Comparison of ENCODE assay signal across 20 cellular contexts in the genomic region with DNA sequence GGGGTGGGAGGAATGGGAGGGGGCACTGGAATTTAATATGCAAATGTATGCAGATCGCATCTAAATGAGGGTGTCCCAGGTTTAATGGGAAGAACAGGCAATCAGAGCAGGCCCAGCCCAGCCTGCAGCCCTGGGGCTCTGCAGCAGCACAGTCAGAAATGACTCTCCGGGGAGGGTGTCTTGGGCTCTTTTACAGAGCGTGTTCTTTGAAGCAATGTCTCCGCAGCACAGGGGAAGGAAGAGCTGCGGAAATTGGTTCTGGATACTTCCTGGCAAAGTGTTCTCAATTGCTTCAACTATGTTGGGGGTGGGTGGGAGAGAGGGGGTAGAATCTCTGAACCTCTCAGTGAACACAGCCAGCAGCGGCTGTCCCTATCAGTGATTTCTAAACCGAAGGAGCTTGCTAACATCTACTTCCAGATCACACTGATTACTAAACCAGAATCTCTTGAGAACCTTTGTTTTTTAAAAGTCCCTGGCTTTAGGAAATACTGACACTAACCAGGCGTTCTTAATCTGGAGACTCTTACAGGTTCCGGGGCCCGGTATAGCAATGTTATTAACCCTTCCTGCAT. TPM values are rescaled to one million over a fixed set of nuclear protein-coding genes. Genes with fewer than 3 reads are reported as not detected.
DNase-seq lines count a peak whose midpoint lies in the region; ATAC-seq, FAIRE-seq and TF ChIP-seq lines count a peak whose summit lies in the region.
"Had no signal": no experiment of that assay in that cellular context is flagged by ENCODE, and none has a peak within 500 bp of the region (broad histone marks: within the 10 kb centered on the region; RNA-seq: fewer than 3 reads in every experiment).

No MANE protein-coding gene starts in this region.

- no peaks in the 10 kb centered on the region for H3K27me3 Mint-ChIP-seq in activated CD4-positive, alpha-beta T cell treated with anti-CD3 and anti-CD28 coated beads for 36 hours
- H3K27me3 Mint-ChIP-seq in nephron progenitor cell (ENCODE audit: low read depth, poor library complexity), result peaks cover 23% of the 10 kb centered on the region

- in situ Hi-C loops in GM12878 (cut with MboI), result no loop called here

- H3K27ac Mint-ChIP-seq in activated CD4-positive, alpha-beta T cell treated with anti-CD3 and anti-CD28 coated beads for 36 hours, result no peak overlapping the region
- peak overlapping the region; percentile 37 for H3K27ac Mint-ChIP-seq in nephron progenitor cell
- H3K27ac Mint-ChIP-seq: progenitor cell of endocrine pancreas had no signal

- SMC1A ChIA-PET in GM12878 (lab: Charles Lee; ENCODE audit: uncharacterized antibody, unreplicated experiment), result no interaction called here

- TF ChIP-seq CTCF in GM12878 (IDR thresholded peaks at IDR 0.05 in 2 of 3, conservative IDR thresholded peaks at IDR 0.05 in 1 of 3; ENCODE audit: control insufficient read depth in 2 of 3, extremely low read depth in 1 of 3, insufficient read depth in 1 of 3, low read depth in 3 of 3, low read length in 3 of 3) (no peak), nephron progenitor cell (IDR thresholded peaks at IDR 0.05) (no peak)

- no peaks in the 10 kb centered on the region for H4K20me1 ChIP-seq in GM12878 (ENCODE audit: control insufficient read depth, insufficient read depth)

- BruUV-seq in GM12878 (replicated peaks; lab: Mats Ljungman, UMichigan), result no TSS peak

- no peaks in the 10 kb centered on the region for H3K9me3 ChIP-seq in GM12878 (replicated peaks; ENCODE audit: control insufficient read depth, insufficient read depth, low read length)
- H3K9me3 ChIP-seq: Caco-2, mucosa of descending colon had no signal

- H3K36me3 Mint-ChIP-seq in activated CD4-positive, alpha-beta T cell treated with anti-CD3 and anti-CD28 coated beads for 36 hours (ENCODE audit: low read depth), result no peaks in the 10 kb centered on the region
- H3K36me3 Mint-ChIP-seq in nephron progenitor cell (ENCODE audit: low read depth), result no peaks in the 10 kb centered on the region

- H3K4me1 ChIP-seq in GM12878 (ENCODE audit: control insufficient read depth, insufficient read depth, low read length), result peaks cover 26% of the 10 kb centered on the region
- H3K4me1 ChIP-seq: Caco-2 had no signal

- intact Hi-C loops in activated CD4-positive, alpha-beta T cell treated with anti-CD3 and anti-CD28 coated beads for 36 hours (cut with DNase I, micrococcal nuclease), result loop anchor here in 1 of 2 experiments (1.0 kb wide), 1 partner anchor 10 kb away; no protein-coding TSS in a partner anchor
- intact Hi-C loops in GM12878 (cut with micrococcal nuclease; ENCODE audit: unreplicated experiment), result no loop called here

- ATAC-seq in activated CD4-positive, alpha-beta T cell treated with anti-CD3 and anti-CD28 coated beads for 36 hours, result peak; percentile 70
- ATAC-seq in GM12878 (peak; percentile 39; the same call in 1 of the 3 replicates), HG02610 (IDR thresholded peaks at IDR 0.05; ENCODE audit: unreplicated experiment) (no peak)
- ATAC-seq: esophagus mucosa, mucosa of descending colon had no signal

- no peaks in the 10 kb centered on the region for H3K79me2 ChIP-seq in GM12878 (ENCODE audit: control insufficient read depth, insufficient read depth, low read length)

- POLR2A ChIA-PET in activated CD4-positive, alpha-beta T cell treated with anti-CD3 and anti-CD28 coated beads for 36 hours (lab: Charles Lee), result no interaction called here
- POLR2A ChIA-PET in GM12878 (lab: Charles Lee), result no interaction called here

- H3K4me3 ChIP-seq in GM12878, result no peak overlapping the region
- H3K4me3 ChIP-seq: mucosa of descending colon had no signal

- no peak overlapping the region for H3K27ac ChIP-seq in GM12878 (ENCODE audit: control insufficient read depth, insufficient read depth)
- H3K27ac ChIP-seq: HL-60 had no signal

- H3K4me1 Mint-ChIP-seq in activated CD4-positive, alpha-beta T cell treated with anti-CD3 and anti-CD28 coated beads for 36 hours, result peaks cover 77% of the 10 kb centered on the region
- H3K4me1 Mint-ChIP-seq in nephron progenitor cell, result peaks cover 48% of the 10 kb centered on the region

- no peak overlapping the region for H3K4me3 Mint-ChIP-seq in activated CD4-positive, alpha-beta T cell treated with anti-CD3 and anti-CD28 coated beads for 36 hours
- no peak overlapping the region for H3K4me3 Mint-ChIP-seq in nephron progenitor cell

- RAD21 ChIA-PET in GM12878 (lab: Charles Lee; ENCODE audit: unreplicated experiment), result interaction anchor here (1.3 kb wide), 1 partner anchor 14 kb away, joined by 4 read pairs; no protein-coding TSS in a partner anchor

- H3K4me2 ChIP-seq in GM12878 (ENCODE audit: control insufficient read depth, insufficient read depth), result no peak overlapping the region

- no peak for FAIRE-seq in GM12878 (lab: Jason Lieb, UNC)

- peak; percentile 56 for DNase-seq in activated CD4-positive, alpha-beta T cell treated with anti-CD3 and anti-CD28 coated beads for 36 hours
- no peak for DNase-seq in activated CD4-positive, alpha-beta T cell treated with anti-CD3 and anti-CD28 coated beads, Interleukin-2, amount 50 U/mL, for 48 hours
- DNase-seq in ELF-1 (ENCODE audit: low read depth, low spot score) (peak; percentile 72), GM12878 (ENCODE audit: low read depth, low spot score) (no peak), nephron progenitor cell (no peak), mucosa of gallbladder (ENCODE audit: low spot score) (no peak), NCI-H128 (lab: John Stamatoyannopoulos, UW; ENCODE audit: unreplicated experiment) (no peak)
- DNase-seq: 8988T, Caco-2, GDM1, KG1, mucosa of descending colon, NCI-H1436 treated with DMSO at 0.1 percent for 48 hours, NCI-H446 treated with DMSO at 0.1 percent for 48 hours had no signal

- TF ChIP-seq RAD21 in GM12878 (IDR thresholded peaks at IDR 0.05; ENCODE audit: insufficient read depth, low read depth, low read length), result no peak

- 28% methylated on average over 10 of the region's 10 CpGs for WGBS in GM12878 (ENCODE audit: insufficient coverage, insufficient replicate concordance, low lambda C conversion rate, missing lambda C conversion rate)

- no peaks in the 10 kb centered on the region for H3K9me3 Mint-ChIP-seq in activated CD4-positive, alpha-beta T cell treated with anti-CD3 and anti-CD28 coated beads for 36 hours (ENCODE audit: low read depth)
- H3K9me3 Mint-ChIP-seq in nephron progenitor cell, result no peaks in the 10 kb centered on the region

- no peak for TF ChIP-seq EP300 in GM12878 (IDR thresholded peaks at IDR 0.05; ENCODE audit: borderline replicate concordance in 1 of 2, control insufficient read depth in 1 of 2, low read depth in 2 of 2, low read length in 2 of 2)

- no peaks in the 10 kb centered on the region for H3K36me3 ChIP-seq in GM12878 (ENCODE audit: control insufficient read depth in 2 of 2, insufficient read depth in 2 of 2, low read length in 1 of 2)

- H2AFZ ChIP-seq in GM12878 (ENCODE audit: control insufficient read depth, low read depth, low read length), result no peak overlapping the region

- H3K9ac ChIP-seq in GM12878 (ENCODE audit: control insufficient read depth, insufficient read depth, low read length), result no peak overlapping the region

- H3K27me3 ChIP-seq in GM12878 (replicated peaks in 1 of 2; ENCODE audit: control insufficient read depth in 2 of 2, insufficient read depth in 2 of 2, low read length in 1 of 2), result no peaks in the 10 kb centered on the region; a peak in 1 of 4 replicates

- CTCF ChIA-PET in activated CD4-positive, alpha-beta T cell treated with anti-CD3 and anti-CD28 coated beads for 36 hours (lab: Charles Lee), result interaction anchor here (1.0 to 8.0 kb wide), 4 partner anchors 11 to 23 kb away, joined by 3 to 50 read pairs (median 17); no protein-coding TSS in a partner anchor
- CTCF ChIA-PET in GM12878 (lab: Yijun Ruan, JAX), result interaction anchor here (1.1 to 7.9 kb wide), 6 partner anchors 11 to 349 kb away, joined by 3 to 48 read pairs (median 11); no protein-coding TSS in a partner anchor

- TF ChIP-seq POLR2A in GM12878 (IDR thresholded peaks at IDR 0.05; ENCODE audit: low read depth, low read length), result no peak

RNA-seq across cellular contexts. Expression of a gene that starts 8.1 kb away (rescaled TPM):
- not detected for total RNA-seq in activated CD4-positive, alpha-beta T cell treated with anti-CD3 and anti-CD28 coated beads for 36 hours
- 0.15 TPM in 1 of 2 replicates, not detected in the other for total RNA-seq in GM12878 (2013; cell fraction: nucleolus; rRNA removed)
- total RNA-seq in GM12878 (2014; rRNA removed) (0.06 and 0.49 TPM in 2 replicates), GM12878 (2014; rRNA removed; fragmentation: Illumina TruSeq; extraction: Trizol) (0.09 TPM in 1 of 2 replicates, not detected in the other), GM12878 (2021) (0.23 and 0.48 TPM in 2 replicates), mucosa of gallbladder (0.52 TPM)
- polyA plus RNA-seq in GM12878 (2011; ENCODE audit: low read depth), result not detected
- polyA plus RNA-seq in GM12878 (2011; rRNA removed) (0.20 and 0.34 TPM in 2 replicates), GM12878 (2014; fragmentation: Illumina TruSeq; extraction: Trizol) (0.10 TPM in 1 of 2 replicates, not detected in the other), GM12878 (2014; fragmentation: Nextera tagmentation; extraction: Ambion mirVana) (under 1 TPM in 1 of 2 experiments, not detected in 1; 0.04 TPM), GM12878 (2014; rRNA removed) (0.09 and 0.18 TPM in 2 replicates), GM12878 (2016; fragmentation: Nextera tagmentation; extraction: Ambion mirVana) (under 1 TPM; 0.09 to 0.20 TPM)
- 0.64 and 0.75 TPM in 2 replicates for polyA plus RNA-seq in GM12878 (2011; cell fraction: cytosol; rRNA removed)
- 1.8 TPM in 2 replicates for polyA plus RNA-seq in GM12878 (2011; cell fraction: nucleus; rRNA removed)
- 0.28 TPM in 2 replicates for polyA plus RNA-seq in GM12878 (2012)
- 0.15 and 0.31 TPM in 2 replicates for polyA minus RNA-seq in GM12878 (2011; rRNA and poly(A)+ RNA removed)
- polyA minus RNA-seq in GM12878 (2011; cell fraction: cytosol; rRNA and poly(A)+ RNA removed), result 0.94 and 1.0 TPM in 2 replicates
- polyA minus RNA-seq in GM12878 (2011; cell fraction: nucleus; rRNA and poly(A)+ RNA removed), result 0.36 TPM in 1 of 2 replicates, not detected in the other
- total RNA-seq: progenitor cell of endocrine pancreas, SK-MEL-5 had no signal

RNA-seq across cellular contexts. Expression of a gene that starts 28.4 kb away (rescaled TPM):
- under 1 TPM; 0.49 to 0.73 TPM for total RNA-seq in activated CD4-positive, alpha-beta T cell treated with anti-CD3 and anti-CD28 coated beads for 36 hours
- 0.23 TPM in 1 of 2 replicates, not detected in the other for total RNA-seq in GM12878 (2013; cell fraction: nucleolus; rRNA removed)
- 0.05 and 0.34 TPM in 2 replicates for total RNA-seq in GM12878 (2014; rRNA removed)
- total RNA-seq in GM12878 (2014; rRNA removed; fragmentation: Illumina TruSeq; extraction: Trizol), result 0.72 TPM in 1 of 2 replicates, not detected in the other
- 2.7 and 3.1 TPM in 2 replicates for total RNA-seq in GM12878 (2021)
- not detected for polyA plus RNA-seq in GM12878 (2011; ENCODE audit: low read depth)
- 1.0 and 1.7 TPM in 2 replicates for polyA plus RNA-seq in GM12878 (2011; rRNA removed)
- polyA plus RNA-seq in GM12878 (2011; cell fraction: cytosol; rRNA removed), result 2.2 and 6.3 TPM in 2 replicates
- polyA plus RNA-seq in GM12878 (2011; cell fraction: nucleus; rRNA removed), result 1.1 and 2.2 TPM in 2 replicates
- 2.6 and 3.2 TPM in 2 replicates for polyA plus RNA-seq in GM12878 (2012)
- polyA plus RNA-seq in GM12878 (2014; fragmentation: Illumina TruSeq; extraction: Trizol), result 1.9 TPM in 1 of 2 replicates, not detected in the other
- polyA plus RNA-seq in GM12878 (2014; fragmentation: Nextera tagmentation; extraction: Ambion mirVana), result under 1 TPM; 0.26 to 0.37 TPM
- polyA plus RNA-seq in GM12878 (2014; rRNA removed), result 1.3 and 1.6 TPM in 2 replicates
- 1 to 10 TPM; 1.0 to 1.7 TPM for polyA plus RNA-seq in GM12878 (2016; fragmentation: Nextera tagmentation; extraction: Ambion mirVana)
- polyA minus RNA-seq in GM12878 (2011; rRNA and poly(A)+ RNA removed), result 2.4 TPM in 1 of 2 replicates, not detected in the other
- not detected in 2 replicates for polyA minus RNA-seq in GM12878 (2011; cell fraction: cytosol; rRNA and poly(A)+ RNA removed)
- 0.12 and 0.38 TPM in 2 replicates for polyA minus RNA-seq in GM12878 (2011; cell fraction: nucleus; rRNA and poly(A)+ RNA removed)
- 0.32 TPM for total RNA-seq in mucosa of gallbladder
- total RNA-seq: esophagus mucosa, kidney epithelial cell had no signal

RNA-seq across cellular contexts. Expression of a gene that starts 28.7 kb away (rescaled TPM):
- total RNA-seq in activated CD4-positive, alpha-beta T cell treated with anti-CD3 and anti-CD28 coated beads for 36 hours, result 10 to 100 TPM; 27.4 to 28.9 TPM
- total RNA-seq in GM12878 (2013; cell fraction: nucleolus; rRNA removed), result 110 and 127 TPM in 2 replicates
- 19.9 and 24.2 TPM in 2 replicates for total RNA-seq in GM12878 (2014; rRNA removed)
- 10.5 and 12.3 TPM in 2 replicates for total RNA-seq in GM12878 (2014; rRNA removed; fragmentation: Illumina TruSeq; extraction: Trizol)
- 25.0 and 30.1 TPM in 2 replicates for total RNA-seq in GM12878 (2021)
- polyA plus RNA-seq in GM12878 (2011; ENCODE audit: low read depth), result 6.9 TPM
- polyA plus RNA-seq in GM12878 (2011; rRNA removed), result 5.0 and 11.4 TPM in 2 replicates
- polyA plus RNA-seq in GM12878 (2011; cell fraction: cytosol; rRNA removed), result 13.1 and 18.1 TPM in 2 replicates
- 80.6 and 103 TPM in 2 replicates for polyA plus RNA-seq in GM12878 (2011; cell fraction: nucleus; rRNA removed)
- polyA plus RNA-seq in GM12878 (2012), result 13.7 and 15.3 TPM in 2 replicates
- polyA plus RNA-seq in GM12878 (2014; fragmentation: Illumina TruSeq; extraction: Trizol), result 3.4 and 12.5 TPM in 2 replicates
- 1 to 10 TPM in 1 of 2 experiments, under 1 TPM in 1; 0.74 to 1.2 TPM for polyA plus RNA-seq in GM12878 (2014; fragmentation: Nextera tagmentation; extraction: Ambion mirVana)
- 24.8 and 27.2 TPM in 2 replicates for polyA plus RNA-seq in GM12878 (2014; rRNA removed)
- polyA plus RNA-seq in GM12878 (2016; fragmentation: Nextera tagmentation; extraction: Ambion mirVana), result 10 to 100 TPM; 16.5 to 19.5 TPM
- 28.2 and 32.4 TPM in 2 replicates for polyA minus RNA-seq in GM12878 (2011; rRNA and poly(A)+ RNA removed)
- polyA minus RNA-seq in GM12878 (2011; cell fraction: cytosol; rRNA and poly(A)+ RNA removed), result 6.3 and 9.9 TPM in 2 replicates
- polyA minus RNA-seq in GM12878 (2011; cell fraction: nucleus; rRNA and poly(A)+ RNA removed), result 45.3 and 81.1 TPM in 2 replicates
- total RNA-seq in mucosa of gallbladder, result 19.4 TPM

Comparison
In these comparisons a context has a peak if more than half of its experiments do, and no peak if none do; other contexts are left out.
1. DNase-seq: peak in activated CD4-positive, alpha-beta T cell treated with anti-CD3 and anti-CD28 coated beads for 36 hours (single experiment) and ELF-1 (single experiment); none in activated CD4-positive, alpha-beta T cell treated with anti-CD3 and anti-CD28 coated beads, Interleukin-2, amount 50 U/mL, for 48 hours (0 of 2), GM12878 (single experiment), nephron progenitor cell (single experiment), mucosa of gallbladder (single experiment) and NCI-H128 (single experiment).